8 cellular contexts compared by ENCODE assay signal in the genomic region with DNA sequence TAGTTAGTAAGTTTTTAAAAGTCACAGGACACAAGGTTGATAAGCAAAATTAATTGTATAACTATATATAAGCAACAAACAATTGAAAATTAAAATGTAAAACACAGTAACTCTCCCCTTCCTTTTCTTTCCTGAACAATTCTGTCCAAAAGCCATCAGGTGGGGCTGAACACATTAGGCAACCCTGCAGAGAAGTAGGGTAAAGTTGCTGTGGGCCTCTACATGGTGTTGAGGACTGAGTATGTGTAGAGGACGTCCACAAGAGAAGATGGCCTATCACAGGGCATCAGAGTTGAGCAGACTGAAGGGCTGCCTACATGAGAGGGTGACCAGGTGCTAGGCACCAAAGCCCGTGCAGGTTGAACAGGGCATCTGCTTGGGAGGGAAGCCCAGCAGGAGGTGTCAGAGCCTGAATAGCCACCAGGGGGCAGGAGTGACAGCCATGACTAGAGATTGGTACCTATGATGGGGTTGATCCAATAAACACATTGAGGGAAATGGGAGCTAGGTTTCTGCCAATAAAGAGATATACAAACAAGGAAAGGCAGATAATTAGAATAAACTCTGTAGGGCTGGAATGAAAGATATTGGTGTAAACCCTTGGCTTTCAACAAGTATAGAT.
DNase-seq lines count a peak whose midpoint lies in the region; ATAC-seq, FAIRE-seq and TF ChIP-seq lines count a peak whose summit lies in the region.

No MANE protein-coding gene starts in this region.

- peaks cover 0 to 9% (median 0%) of the 10 kb centered on the region in 5 donors for H3K36me3 Mint-ChIP-seq in naive thymus-derived CD4-positive, alpha-beta T cell

- intact Hi-C loops in naive thymus-derived CD4-positive, alpha-beta T cell (cut with micrococcal nuclease): loop anchor here in 1 of 2 donors (5.0 kb wide), 1 partner anchor 836 kb away; no protein-coding TSS in a partner anchor

- H3K4me3 ChIP-seq in GM12864 (ENCODE audit: low read depth, low read length): no peak overlapping the region
- H3K4me3 ChIP-seq in naive thymus-derived CD4-positive, alpha-beta T cell (ENCODE audit: low read length): no peak overlapping the region

- TF ChIP-seq CTCF in GM12864 (IDR thresholded peaks at IDR 0.05; ENCODE audit: low read depth, low read length, missing control alignments): peak; percentile 87

- H3K27me3 Mint-ChIP-seq in naive thymus-derived CD4-positive, alpha-beta T cell: peaks cover 7 to 36% (median 31%) of the 10 kb centered on the region in 5 donors

- POLR2A ChIA-PET in naive thymus-derived CD4-positive, alpha-beta T cell (lab: Charles Lee): no interaction called here

- no peak overlapping the region for H3K4me3 Mint-ChIP-seq in naive thymus-derived CD4-positive, alpha-beta T cell

- ATAC-seq in HG03432 (IDR thresholded peaks at IDR 0.05; ENCODE audit: unreplicated experiment) (peak; percentile 66), GM19452 (IDR thresholded peaks at IDR 0.05; ENCODE audit: unreplicated experiment) (no peak), GM18858 (IDR thresholded peaks at IDR 0.05; ENCODE audit: unreplicated experiment) (no peak)
- peak; percentile 14 for ATAC-seq in naive thymus-derived CD4-positive, alpha-beta T cell

- H3K27ac ChIP-seq in naive thymus-derived CD4-positive, alpha-beta T cell (ENCODE audit: low read depth, low read length): no peak overlapping the region

- no peaks in the 10 kb centered on the region for H3K4me1 ChIP-seq in naive thymus-derived CD4-positive, alpha-beta T cell (ENCODE audit: control insufficient read depth in 2 of 2, insufficient read depth in 2 of 2, low read length in 2 of 2)

- H3K36me3 ChIP-seq in naive thymus-derived CD4-positive, alpha-beta T cell (ENCODE audit: control insufficient read depth in 2 of 3, insufficient read depth in 3 of 3, low read length in 3 of 3): no peaks in the 10 kb centered on the region

- no peaks in the 10 kb centered on the region for H3K27me3 ChIP-seq in naive thymus-derived CD4-positive, alpha-beta T cell (ENCODE audit: control insufficient read depth in 2 of 2, insufficient read depth in 2 of 2, low read length in 2 of 2)

- H3K4me1 Mint-ChIP-seq in naive thymus-derived CD4-positive, alpha-beta T cell: no peaks in the 10 kb centered on the region

- no peak for FAIRE-seq in HTR-8/SVneo (lab: Jason Lieb, UNC)

- H3K9me3 Mint-ChIP-seq in naive thymus-derived CD4-positive, alpha-beta T cell: peaks cover 0 to 18% (median 3%) of the 10 kb centered on the region in 11 donors

- CTCF ChIA-PET in naive thymus-derived CD4-positive, alpha-beta T cell (lab: Charles Lee): no interaction called here

- DNase-seq in GM12864 (ENCODE audit: low read depth) (peak; percentile 33), SW480 (ENCODE audit: low spot score) (peak; percentile 27), astrocyte of the hippocampus (ENCODE audit: low read depth, low spot score) (peak; percentile 2), HTR-8/SVneo (ENCODE audit: insufficient read length, low spot score) (no peak)
- peak in 6 of 9 donors; percentile 7 to 51 (median 12) for DNase-seq in naive thymus-derived CD4-positive, alpha-beta T cell

- H3K9me3 ChIP-seq in naive thymus-derived CD4-positive, alpha-beta T cell (ENCODE audit: control insufficient read depth in 2 of 3, low read length in 3 of 3): peaks cover 0 to 5% (median 0%) of the 10 kb centered on the region in 3 experiments

- no peak overlapping the region for H3K27ac Mint-ChIP-seq in naive thymus-derived CD4-positive, alpha-beta T cell

Comparison
In these comparisons a context has a peak if more than half of its experiments do, and no peak if none do; other contexts are left out.
1. ATAC-seq: peak in HG03432 (single experiment) and naive thymus-derived CD4-positive, alpha-beta T cell (single experiment); none in GM19452 (single experiment) and GM18858 (single experiment).